In genomic region chr18:51250006-51250405, GRCh38 we compare ENCODE assay signal across 17 cellular contexts. TPM values are rescaled to one million over a fixed set of nuclear protein-coding genes. Genes with fewer than 3 reads are reported as not detected.
A peak's percentile ranks its signal among the peaks of the same experiment; 100 is the strongest.
DNase-seq lines count a peak whose midpoint lies in the region; ATAC-seq, FAIRE-seq and TF ChIP-seq lines count a peak whose summit lies in the region.
"Had no signal": no experiment of that assay in that cellular context is flagged by ENCODE, and none has a peak within 500 bp of the region (broad histone marks: within the 10 kb centered on the region; RNA-seq: fewer than 3 reads in every experiment).

No MANE protein-coding gene starts in this region.

- H3K4me3 ChIP-seq in A549 (no peak overlapping the region), mesodermal cell (ENCODE audit: extremely low read depth, insufficient read depth, low read length, poor library complexity, severe bottlenecking) (no peak overlapping the region), Karpas-422 (ENCODE audit: low read length) (no peak overlapping the region), tibial artery (no peak overlapping the region), testis (no peak overlapping the region)
- H3K4me3 ChIP-seq: HAP-1 had no signal

- H3K9me3 ChIP-seq in A549 (no peaks in the 10 kb centered on the region), mesodermal cell (ENCODE audit: control insufficient read depth, low read length) (no peaks in the 10 kb centered on the region), Karpas-422 (ENCODE audit: low read length) (no peaks in the 10 kb centered on the region), tibial artery (no peaks in the 10 kb centered on the region), testis (no peaks in the 10 kb centered on the region)
- H3K9me3 ChIP-seq: Caco-2, HAP-1 had no signal

- H3K27ac ChIP-seq in A549, result peak overlapping the region; percentile 52 to 69; a peak in 5 of 6 replicates
- peak overlapping the region; percentile 18 for H3K27ac ChIP-seq in mesodermal cell (ENCODE audit: low read depth, low read length, severe bottlenecking)
- no peak overlapping the region for H3K27ac ChIP-seq in Karpas-422 (ENCODE audit: low read length)
- H3K27ac ChIP-seq in tibial artery, result no peak overlapping the region
- no peak overlapping the region for H3K27ac ChIP-seq in testis

- peaks cover 6% of the 10 kb centered on the region; the same call in 1 of the 2 replicates for H3K36me3 Mint-ChIP-seq in WTC11
- peaks cover 6% of the 10 kb centered on the region for H3K36me3 Mint-ChIP-seq in stimulated activated memory B cell treated with anti-CD40 and anti-IgM and Interleukin-4, amounts not matched to agents 10 μg/mL and 1 μg/mL and 100 μg/mL, for 72 hours
- H3K36me3 Mint-ChIP-seq: CD14-positive monocyte; CD8-positive, alpha-beta T cell had no signal

- H3K27ac Mint-ChIP-seq in WTC11, result no peak overlapping the region
- peak overlapping the region; percentile 82 for H3K27ac Mint-ChIP-seq in stimulated activated memory B cell treated with anti-CD40 and anti-IgM and Interleukin-4, amounts not matched to agents 10 μg/mL and 1 μg/mL and 100 μg/mL, for 72 hours
- H3K27ac Mint-ChIP-seq: CD14-positive monocyte; CD8-positive, alpha-beta T cell had no signal

- POLR2A ChIA-PET in A549 (lab: Yijun Ruan, JAX), result no interaction called here
- POLR2A ChIA-PET in WTC11 (lab: Charles Lee), result no interaction called here

- TF ChIP-seq EP300 in A549 (IDR thresholded peaks at IDR 0.05), result no peak

- no peak overlapping the region for H3K9ac ChIP-seq in Karpas-422 (ENCODE audit: low read length)

- intact Hi-C loops in tibial artery (cut with DNase I; ENCODE audit: low total_unique reads) (no loop called here), testis (cut with DNase I; ENCODE audit: low total_unique reads) (no loop called here)

- no peak overlapping the region for H2AFZ ChIP-seq in Karpas-422 (ENCODE audit: low read length)

- TF ChIP-seq POLR2A in A549 (IDR thresholded peaks at IDR 0.05; ENCODE audit: low read length) (no peak), testis (IDR thresholded peaks at IDR 0.05) (no peak)

- FAIRE-seq in A549 (lab: Jason Lieb, UNC), result no peak
- FAIRE-seq: GM12892, HTR-8/SVneo had no signal

- H3K9me2 ChIP-seq in Karpas-422 (replicated peaks; ENCODE audit: insufficient read depth, low read length), result no peaks in the 10 kb centered on the region

- H3K27me3 ChIP-seq in Karpas-422 (ENCODE audit: low read length), result no peaks in the 10 kb centered on the region
- H3K27me3 ChIP-seq in tibial artery, result no peaks in the 10 kb centered on the region
- no peaks in the 10 kb centered on the region for H3K27me3 ChIP-seq in testis

- CTCF ChIA-PET in A549 (lab: Yijun Ruan, JAX) (no interaction called here), WTC11 (lab: Charles Lee) (no interaction called here)

- H3K4me2 ChIP-seq in A549, result peak overlapping the region; percentile 53
- no peak overlapping the region for H3K4me2 ChIP-seq in Karpas-422 (ENCODE audit: low read depth, low read length, poor library complexity, severe bottlenecking)

- no peak overlapping the region for H3K4me3 Mint-ChIP-seq in WTC11
- no peak overlapping the region for H3K4me3 Mint-ChIP-seq in stimulated activated memory B cell treated with anti-CD40 and anti-IgM and Interleukin-4, amounts not matched to agents 10 μg/mL and 1 μg/mL and 100 μg/mL, for 72 hours
- H3K4me3 Mint-ChIP-seq: CD14-positive monocyte; CD8-positive, alpha-beta T cell had no signal

- no peak for DNase-seq in A549 (ENCODE audit: low read depth in 1 of 2, low spot score in 1 of 2)
- no peak for DNase-seq in WTC11 (ENCODE audit: low spot score)
- DNase-seq in Karpas-422, result no peak
- DNase-seq in tibial artery, result no peak
- DNase-seq in testis, result no peak
- DNase-seq: 8988T; Caco-2; CD8-positive, alpha-beta T cell; DND-41; GDM1; GOT3 had no signal

- H3K36me3 ChIP-seq in mesodermal cell (ENCODE audit: control insufficient read depth, insufficient read depth, low read length) (no peaks in the 10 kb centered on the region), Karpas-422 (ENCODE audit: insufficient read depth, low read length) (no peaks in the 10 kb centered on the region), tibial artery (no peaks in the 10 kb centered on the region), testis (ENCODE audit: low read depth, missing control alignments) (no peaks in the 10 kb centered on the region)
- H3K36me3 ChIP-seq: HAP-1 had no signal

- peaks cover 15% of the 10 kb centered on the region for H3K9me3 Mint-ChIP-seq in WTC11
- peaks cover 4% of the 10 kb centered on the region for H3K9me3 Mint-ChIP-seq in stimulated activated memory B cell treated with anti-CD40 and anti-IgM and Interleukin-4, amounts not matched to agents 10 μg/mL and 1 μg/mL and 100 μg/mL, for 72 hours
- H3K9me3 Mint-ChIP-seq: CD8-positive, alpha-beta T cell had no signal

- ATAC-seq in A549 (no peak), WTC11 (0 out of 2 replicates have a peak, but pooled peaks have one; percentile 32)
- ATAC-seq in stimulated activated memory B cell treated with anti-CD40 and anti-IgM and Interleukin-4, amounts not matched to agents 10 μg/mL and 1 μg/mL and 100 μg/mL, for 72 hours, result no peak
- ATAC-seq: CD8-positive, alpha-beta T cell had no signal

- TF ChIP-seq CTCF in A549 (IDR thresholded peaks at IDR 0.05), result no peak
- TF ChIP-seq CTCF in WTC11 (IDR thresholded peaks at IDR 0.05), result no peak
- no peak for TF ChIP-seq CTCF in tibial artery (IDR thresholded peaks at IDR 0.05)
- no peak for TF ChIP-seq CTCF in testis (IDR thresholded peaks at IDR 0.05)

- TF ChIP-seq RAD21 in A549 (conservative IDR thresholded peaks at IDR 0.05 in 1 of 2, IDR thresholded peaks at IDR 0.05 in 1 of 2), result no peak

- no peaks in the 10 kb centered on the region for H4K20me1 ChIP-seq in Karpas-422 (ENCODE audit: insufficient read depth, low read depth, low read length)

- H3K27me3 Mint-ChIP-seq in WTC11 (ENCODE audit: low read depth), result no peaks in the 10 kb centered on the region; the same call in 1 of the 2 replicates
- no peaks in the 10 kb centered on the region for H3K27me3 Mint-ChIP-seq in stimulated activated memory B cell treated with anti-CD40 and anti-IgM and Interleukin-4, amounts not matched to agents 10 μg/mL and 1 μg/mL and 100 μg/mL, for 72 hours

- 36% methylated on average over 4 of the region's 4 CpGs for WGBS in A549 (ENCODE audit: missing lambda C conversion rate)
- WGBS in mesodermal cell (ENCODE audit: insufficient coverage in 2 of 2), 2 experiments, result 60 to 80% methylated on average over 1 to 3 of the region's 4 CpGs
- 63 to 73% methylated on average over 4 of the region's 4 CpGs for WGBS in testis, 2 donors

- H3K4me1 Mint-ChIP-seq in WTC11, result peaks cover 15% of the 10 kb centered on the region
- H3K4me1 Mint-ChIP-seq in stimulated activated memory B cell treated with anti-CD40 and anti-IgM and Interleukin-4, amounts not matched to agents 10 μg/mL and 1 μg/mL and 100 μg/mL, for 72 hours, result peaks cover 21% of the 10 kb centered on the region
- H3K4me1 Mint-ChIP-seq: CD14-positive monocyte had no signal

- H3K4me1 ChIP-seq in A549 (peaks cover 28% of the 10 kb centered on the region), mesodermal cell (ENCODE audit: control insufficient read depth, insufficient read depth, low read length, poor library complexity, severe bottlenecking) (no peaks in the 10 kb centered on the region), Karpas-422 (ENCODE audit: low read length) (peaks cover 18% of the 10 kb centered on the region), tibial artery (no peaks in the 10 kb centered on the region), testis (no peaks in the 10 kb centered on the region)
- H3K4me1 ChIP-seq: HAP-1 had no signal

- no peaks in the 10 kb centered on the region for H3K79me2 ChIP-seq in Karpas-422 (ENCODE audit: low read length)

TF ChIP-seq in A549, 52 proteins besides CTCF, POLR2A, EP300 and RAD21 (continues in another document):
- TF ChIP-seq EHMT2 (IDR thresholded peaks at IDR 0.05; ENCODE audit: low read depth) (no peak), ZC3H11A (IDR thresholded peaks at IDR 0.05) (no peak), CHD4 (IDR thresholded peaks at IDR 0.05; ENCODE audit: borderline replicate concordance) (no peak), E2F6 (IDR thresholded peaks at IDR 0.05; ENCODE audit: borderline replicate concordance, low read depth) (no peak), FOSL2 (IDR thresholded peaks at IDR 0.05) (no peak), FOSL2 (CRISPR knock-in tag; IDR thresholded peaks at IDR 0.05) (no peak), POLR2AphosphoS2 (conservative IDR thresholded peaks at IDR 0.05; ENCODE audit: low read length) (no peak)

TF ChIP-seq in WTC11, 78 proteins besides CTCF, POLR2A, EP300 and RAD21 (continues in another document):
- TF ChIP-seq ZNF219 (CRISPR knock-in tag; IDR thresholded peaks at IDR 0.05; ENCODE audit: borderline replicate concordance), result no peak
- no peak for TF ChIP-seq IRF2 (CRISPR knock-in tag; IDR thresholded peaks at IDR 0.05; ENCODE audit: borderline replicate concordance, low read depth)
- TF ChIP-seq ETV6 (CRISPR knock-in tag; IDR thresholded peaks at IDR 0.05), result no peak
- no peak for TF ChIP-seq FOXJ3 (CRISPR knock-in tag; IDR thresholded peaks at IDR 0.05; ENCODE audit: borderline replicate concordance)
- TF ChIP-seq MLX (CRISPR knock-in tag; IDR thresholded peaks at IDR 0.05), result no peak
- TF ChIP-seq ZNF263 (CRISPR knock-in tag; IDR thresholded peaks at IDR 0.05; ENCODE audit: low read depth), result no peak
- TF ChIP-seq KAT7 (CRISPR knock-in tag; IDR thresholded peaks at IDR 0.05; ENCODE audit: borderline replicate concordance), result no peak

RNA-seq across cellular contexts. Expression of gene MEX3C, which starts 52.5 kb away (rescaled TPM):
- polyA plus RNA-seq in A549 (2011; rRNA removed) (48.5 and 61.9 TPM in 2 replicates), A549 (2017; fragmentation: RNase III; extraction: RNeasy Plus Mini Kit Qiagen cat#74134 plus additional on column Dnase treatment) (16.7 to 18.5 TPM (median 17.2 TPM) in 3 replicates), testis (ENCODE audit: insufficient read depth, low read depth, low replicate concordance) (254 TPM)
- polyA plus RNA-seq in A549 (2012; cell fraction: cytosol; rRNA removed), result 11.1 and 13.4 TPM in 2 replicates
- 4.4 and 5.8 TPM in 2 replicates for polyA plus RNA-seq in A549 (2012; cell fraction: nucleus; rRNA removed)
- polyA minus RNA-seq in A549 (2011; rRNA and poly(A)+ RNA removed), result 34.1 and 35.7 TPM in 2 replicates
- total RNA-seq in WTC11 (2021) (70.4 to 79.4 TPM (median 73.9 TPM) in 3 replicates), testis (100 to 1,000 TPM in 1 of 2 donors, 10 to 100 TPM in 1; 97.2 to 161 TPM)
- 72.8 TPM for polyA plus RNA-seq in mesodermal cell (2013, experiment 1 of 2)
- 70.5 TPM for polyA plus RNA-seq in mesodermal cell (2013, experiment 2 of 2)
- total RNA-seq in Karpas-422 (2014; rRNA removed; shearing (Covaris generic); ENCODE audit: low replicate concordance), result 28.8 and 43.7 TPM in 2 replicates

Comparison
In these comparisons a context has a peak if more than half of its experiments do, and no peak if none do; other contexts are left out.
1. H3K27ac ChIP-seq: peak in A549 (2 of 2) and mesodermal cell (single experiment); none in Karpas-422 (single experiment), tibial artery (0 of 2) and testis (0 of 2).